Comparison of ENCODE assay signal across 22 cellular contexts in the genomic region with DNA sequence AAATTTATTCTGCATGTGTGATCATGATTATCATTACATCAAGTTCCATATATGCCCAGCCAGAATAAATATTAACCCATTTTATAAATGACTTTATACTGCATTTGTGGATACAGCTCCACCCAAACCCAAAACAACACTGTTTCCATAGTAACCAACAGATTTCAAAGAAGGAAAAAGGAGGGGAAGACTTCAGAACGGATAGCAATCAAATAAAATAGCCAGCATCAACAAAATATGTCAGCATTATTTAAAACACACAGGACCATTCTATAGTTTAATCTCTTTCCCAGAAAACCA.
A peak's percentile ranks its signal among the peaks of the same experiment; 100 is the strongest.
DNase-seq lines count a peak whose midpoint lies in the region; ATAC-seq and TF ChIP-seq lines count a peak whose summit lies in the region.
"Had no signal": no experiment of that assay in that cellular context is flagged by ENCODE, and none has a peak within 500 bp of the region (broad histone marks: within the 10 kb centered on the region; RNA-seq: fewer than 3 reads in every experiment).

No MANE protein-coding gene starts in this region.

- H3K79me1 ChIP-seq in H9 (ENCODE audit: insufficient read depth, low read depth, low read length, poor library complexity, severe bottlenecking): no peaks in the 10 kb centered on the region

- H3K56ac ChIP-seq in H9 (ENCODE audit: insufficient read length, low read depth, low read length): no peak overlapping the region

- POLR2A ChIA-PET in WTC11 (lab: Charles Lee): interaction anchor here (1.5 kb wide), 1 partner anchor 113 kb away, joined by 4 read pairs; no protein-coding TSS in a partner anchor

- no peak overlapping the region for H4K5ac ChIP-seq in H9 (ENCODE audit: insufficient read length, low read depth, low read length)

- H2BK5ac ChIP-seq in H9 (ENCODE audit: insufficient read length, low read length): no peak overlapping the region

- ATAC-seq in mucosa of descending colon: peak; percentile 65
- ATAC-seq in WTC11: no peak
- ATAC-seq: effector memory CD8-positive, alpha-beta T cell had no signal

- H3K27me3 ChIP-seq in H9 (ENCODE audit: insufficient read depth, low read length) (no peaks in the 10 kb centered on the region), Karpas-422 (ENCODE audit: low read length) (no peaks in the 10 kb centered on the region)

- H3K4me2 ChIP-seq in H9 (ENCODE audit: insufficient read depth, insufficient read length, low read length): no peak overlapping the region
- H3K4me2 ChIP-seq in Karpas-422 (ENCODE audit: low read depth, low read length, poor library complexity, severe bottlenecking): no peak overlapping the region

- no peak for TF ChIP-seq CTCF in H9 (conservative IDR thresholded peaks at IDR 0.05)
- no peak for TF ChIP-seq CTCF in mucosa of descending colon (IDR thresholded peaks at IDR 0.05)
- no peak for TF ChIP-seq CTCF in WTC11 (IDR thresholded peaks at IDR 0.05)

- intact Hi-C loops in mucosa of descending colon (cut with DNase I, micrococcal nuclease): no loop called here

- H3K9me2 ChIP-seq in Karpas-422 (replicated peaks; ENCODE audit: insufficient read depth, low read length): no peaks in the 10 kb centered on the region

- H3K18ac ChIP-seq in H9 (ENCODE audit: insufficient read length, low read depth, low read length): no peak overlapping the region

- H4K8ac ChIP-seq in H9 (replicated peaks; ENCODE audit: insufficient read length, low read depth, low read length): no peak overlapping the region

- no peaks in the 10 kb centered on the region for H3K23me2 ChIP-seq in H9 (ENCODE audit: insufficient read length, low read depth, low read length, poor library complexity, severe bottlenecking)

- no peak overlapping the region for H2BK12ac ChIP-seq in H9 (ENCODE audit: insufficient read length, low read depth, low read length)

- H4K20me1 ChIP-seq in H9 (ENCODE audit: control insufficient read depth, insufficient read depth, insufficient read length): no peaks in the 10 kb centered on the region
- no peaks in the 10 kb centered on the region for H4K20me1 ChIP-seq in Karpas-422 (ENCODE audit: insufficient read depth, low read depth, low read length)

- peaks cover 12% of the 10 kb centered on the region in 2 experiments for H3K9me3 Mint-ChIP-seq in H9
- H3K9me3 Mint-ChIP-seq in WTC11: peaks cover 18% of the 10 kb centered on the region
- H3K9me3 Mint-ChIP-seq: effector memory CD8-positive, alpha-beta T cell had no signal

- no peak overlapping the region for H2AK5ac ChIP-seq in H9 (ENCODE audit: insufficient read length, low read length)

- H3K36me3 Mint-ChIP-seq in H9 (ENCODE audit: insufficient read depth in 1 of 3, low read depth in 3 of 3) (peaks cover 8 to 12% (median 10%) of the 10 kb centered on the region in 3 experiments; a peak in 6 of 7 replicates), WTC11 (peaks cover 11% of the 10 kb centered on the region)

- no peak overlapping the region for H4K91ac ChIP-seq in H9 (ENCODE audit: insufficient read length, low read depth, low read length)

- H2BK120ac ChIP-seq in H9 (ENCODE audit: low read depth, low read length, poor library complexity, severe bottlenecking): no peak overlapping the region

- H3T11ph ChIP-seq in H9 (ENCODE audit: low read length): no peak overlapping the region

- no peak overlapping the region for H2BK15ac ChIP-seq in H9 (ENCODE audit: low read depth, low read length)

- WGBS in H9 (ENCODE audit: extremely low coverage, insufficient read length, low lambda C conversion rate): no CpG with 5 or more reads among the region's 1 CpG

- H3K4me3 Mint-ChIP-seq in H9 (no peak overlapping the region), WTC11 (no peak overlapping the region)
- H3K4me3 Mint-ChIP-seq: activated CD4-positive, alpha-beta memory T cell treated with anti-CD3 and anti-CD28 coated beads, Interleukin-2, amount 10 ng/mL, durations not matched to agents 7 days and 5 days; brain; effector memory CD8-positive, alpha-beta T cell had no signal

- no peak overlapping the region for H2AFZ ChIP-seq in H9 (ENCODE audit: low read length)
- H2AFZ ChIP-seq in Karpas-422 (ENCODE audit: low read length): no peak overlapping the region

- no peaks in the 10 kb centered on the region for H3K27me3 Mint-ChIP-seq in H9 (ENCODE audit: low read depth)
- no peaks in the 10 kb centered on the region for H3K27me3 Mint-ChIP-seq in WTC11 (ENCODE audit: low read depth)
- H3K27me3 Mint-ChIP-seq: activated CD4-positive, alpha-beta memory T cell treated with anti-CD3 and anti-CD28 coated beads, Interleukin-2, amount 10 ng/mL, durations not matched to agents 7 days and 5 days; brain; effector memory CD8-positive, alpha-beta T cell had no signal

- no peaks in the 10 kb centered on the region for H3K36me3 ChIP-seq in mucosa of descending colon (ENCODE audit: low read depth)
- H3K36me3 ChIP-seq in Karpas-422 (ENCODE audit: insufficient read depth, low read length): no peaks in the 10 kb centered on the region

- no peak overlapping the region for H3K4me3 ChIP-seq in mucosa of descending colon
- no peak overlapping the region for H3K4me3 ChIP-seq in Karpas-422 (ENCODE audit: low read length)

- CTCF ChIA-PET in WTC11 (lab: Charles Lee): no interaction called here

- no peak overlapping the region for H3K14ac ChIP-seq in H9 (ENCODE audit: insufficient read depth, low read length)

- H3K27ac ChIP-seq in H9 (ENCODE audit: insufficient read length, low read depth, low read length): no peak overlapping the region
- no peak overlapping the region for H3K27ac ChIP-seq in Karpas-422 (ENCODE audit: low read length)

- peaks cover 37 to 40% of the 10 kb centered on the region in 2 experiments for H3K4me1 Mint-ChIP-seq in H9
- H3K4me1 Mint-ChIP-seq in WTC11: peaks cover 40% of the 10 kb centered on the region
- H3K4me1 Mint-ChIP-seq: activated CD4-positive, alpha-beta memory T cell treated with anti-CD3 and anti-CD28 coated beads, Interleukin-2, amount 10 ng/mL, durations not matched to agents 7 days and 5 days had no signal

- H3K9ac ChIP-seq in H9 (ENCODE audit: extremely low read depth, insufficient read length, low read length): no peak overlapping the region
- no peak overlapping the region for H3K9ac ChIP-seq in Karpas-422 (ENCODE audit: low read length)

- no peak overlapping the region for H3K4ac ChIP-seq in H9 (ENCODE audit: low read depth, low read length)

- no peak overlapping the region for H3K23ac ChIP-seq in H9 (ENCODE audit: insufficient read length, low read depth, low read length)

- peak; percentile 44 for DNase-seq in NCI-H748 (lab: John Stamatoyannopoulos, UW; ENCODE audit: unreplicated experiment)
- no peak for DNase-seq in NCI-H748 treated with DMSO at 0.1 percent for 48 hours (lab: John Stamatoyannopoulos, UW)
- no peak for DNase-seq in H9
- DNase-seq in dermis blood vessel endothelial cell: peak; percentile 48
- DNase-seq in mucosa of descending colon: no peak
- no peak for DNase-seq in WTC11 (ENCODE audit: low spot score)
- no peak for DNase-seq in NCI-H1436 (lab: John Stamatoyannopoulos, UW)
- DNase-seq in Karpas-422: no peak
- DNase-seq: activated CD4-positive, alpha-beta memory T cell treated with anti-CD3 and anti-CD28 coated beads, Interleukin-2, amount 10 ng/mL, durations not matched to agents 7 days and 5 days; activated effector memory CD4-positive, alpha-beta T cell treated with anti-CD3 and anti-CD28 coated beads, Interleukin-2, amount 50 U/mL, for 16 hours; AML-193; DND-41; effector memory CD8-positive, alpha-beta T cell; kidney glomerular epithelial cell; NCI-H146; NCI-H2227 treated with DMSO at 0.1 percent for 48 hours; NCI-H69; small intestine; stimulated activated CD4-positive, alpha-beta T cell treated with anti-CD3 and anti-CD28 coated beads, Interleukin-1b, Interleukin-23, amount 100 ng/mL, for 48 hours; T-helper 9 cell; trophoblast cell had no signal

- peak overlapping the region in 2 of 3 experiments; percentile 21 to 22; a peak in 2 of 7 replicates for H3K27ac Mint-ChIP-seq in H9
- H3K27ac Mint-ChIP-seq in WTC11: no peak overlapping the region
- H3K27ac Mint-ChIP-seq: activated CD4-positive, alpha-beta memory T cell treated with anti-CD3 and anti-CD28 coated beads, Interleukin-2, amount 10 ng/mL, durations not matched to agents 7 days and 5 days had no signal

- H3K79me2 ChIP-seq in H9 (ENCODE audit: insufficient read depth, low read length) (no peaks in the 10 kb centered on the region), Karpas-422 (ENCODE audit: low read length) (peaks cover 95% of the 10 kb centered on the region)

- H3K9me3 ChIP-seq in H9 (ENCODE audit: control insufficient read depth, low read depth, low read length) (peaks cover 1% of the 10 kb centered on the region), mucosa of descending colon (no peaks in the 10 kb centered on the region), Karpas-422 (ENCODE audit: low read length) (no peaks in the 10 kb centered on the region)

- H3K4me1 ChIP-seq in H9 (ENCODE audit: insufficient read depth, low read length): peaks cover 8% of the 10 kb centered on the region
- no peaks in the 10 kb centered on the region for H3K4me1 ChIP-seq in mucosa of descending colon (ENCODE audit: low read depth)
- H3K4me1 ChIP-seq in Karpas-422 (ENCODE audit: low read length): peaks cover 25% of the 10 kb centered on the region

- H2BK20ac ChIP-seq in H9 (ENCODE audit: low read depth, low read length, poor library complexity, severe bottlenecking): no peak overlapping the region

TF ChIP-seq in WTC11, 78 proteins besides CTCF, POLR2A, EP300 and RAD21 (continues in another document):
- TF ChIP-seq TEAD4 (CRISPR knock-in tag; IDR thresholded peaks at IDR 0.05): no peak
- no peak for TF ChIP-seq ERG (CRISPR knock-in tag; IDR thresholded peaks at IDR 0.05)

Comparison
In these comparisons a context has a peak if more than half of its experiments do, and no peak if none do; other contexts are left out.
1. DNase-seq: peak in NCI-H748 (single experiment) and dermis blood vessel endothelial cell (single experiment); none in NCI-H748 treated with DMSO at 0.1 percent for 48 hours (single experiment), H9 (single experiment), mucosa of descending colon (0 of 3), WTC11 (single experiment), NCI-H1436 (single experiment) and Karpas-422 (single experiment).